Comparison of ENCODE assay signal across 8 cellular contexts in genomic region chr1:203307690-203308126, GRCh38. TPM values are rescaled to one million over a fixed set of nuclear protein-coding genes. Genes with fewer than 3 reads are reported as not detected.
DNase-seq lines count a peak whose midpoint lies in the region; ATAC-seq, FAIRE-seq and TF ChIP-seq lines count a peak whose summit lies in the region.

No MANE protein-coding gene starts in this region.

- POLR2A ChIA-PET in activated B cell treated with CpG ODN at 0.5 μM for 24 hours (lab: Charles Lee), result interaction anchor here (2.4 to 14.7 kb wide), 6 partner anchors 8 to 30 kb away, joined by 29 to 1942 read pairs (median 120); no protein-coding TSS in a partner anchor

- ATAC-seq in activated B cell treated with CpG ODN at 0.5 μM for 24 hours (ENCODE audit: low read depth) (no peak), gastrocnemius medialis (no peak), GM19397 (IDR thresholded peaks at IDR 0.05; ENCODE audit: unreplicated experiment) (no peak), GM18861 (IDR thresholded peaks at IDR 0.05; ENCODE audit: unreplicated experiment) (no peak)

- FAIRE-seq in D721Med (lab: Jason Lieb, UNC), result no peak

- H3K27ac ChIP-seq in gastrocnemius medialis, result peak overlapping the region; percentile 95 to 100 (median 98)

- peaks cover 71% of the 10 kb centered on the region for H3K4me1 Mint-ChIP-seq in activated B cell treated with CpG ODN at 0.5 μM for 24 hours
- peaks cover 44% of the 10 kb centered on the region for H3K4me1 Mint-ChIP-seq in glutamatergic neuron (ENCODE audit: low read depth, unreplicated experiment)

- no peaks in the 10 kb centered on the region for H3K9me3 ChIP-seq in gastrocnemius medialis

- no peaks in the 10 kb centered on the region for H3K27me3 Mint-ChIP-seq in activated B cell treated with CpG ODN at 0.5 μM for 24 hours
- peaks cover 18% of the 10 kb centered on the region for H3K27me3 Mint-ChIP-seq in glutamatergic neuron (ENCODE audit: unreplicated experiment)

- peaks cover 27 to 28% of the 10 kb centered on the region in 2 donors for H3K4me1 ChIP-seq in gastrocnemius medialis

- H3K36me3 Mint-ChIP-seq in activated B cell treated with CpG ODN at 0.5 μM for 24 hours (ENCODE audit: low read depth) (peaks cover 72% of the 10 kb centered on the region), glutamatergic neuron (ENCODE audit: unreplicated experiment) (peaks cover 19% of the 10 kb centered on the region)

- H3K27me3 ChIP-seq in gastrocnemius medialis, result no peaks in the 10 kb centered on the region

- H3K27ac Mint-ChIP-seq in activated B cell treated with CpG ODN at 0.5 μM for 24 hours (peak overlapping the region; percentile 95), glutamatergic neuron (ENCODE audit: unreplicated experiment) (peak overlapping the region; percentile 59)

- H3K4me3 Mint-ChIP-seq in activated B cell treated with CpG ODN at 0.5 μM for 24 hours (peak overlapping the region; percentile 92), glutamatergic neuron (ENCODE audit: unreplicated experiment) (peak overlapping the region; percentile 100)

- no peak for DNase-seq in GM12865 (ENCODE audit: low read depth)
- DNase-seq in activated B cell treated with CpG ODN at 0.5 μM for 24 hours, result no peak
- DNase-seq in glutamatergic neuron, result no peak
- DNase-seq in gastrocnemius medialis, result no peak
- no peak for DNase-seq in cortex of kidney (lab: John Stamatoyannopoulos, UW)
- DNase-seq in D721Med (ENCODE audit: insufficient read length, low spot score), result no peak

- CTCF ChIA-PET in activated B cell treated with CpG ODN at 0.5 μM for 24 hours (lab: Charles Lee), result interaction anchor here (1.3 to 9.7 kb wide), 7 partner anchors 9 to 37 kb away, joined by 5 to 199 read pairs (median 100); no protein-coding TSS in a partner anchor

- in situ Hi-C loops in gastrocnemius medialis (cut with MboI; ENCODE audit: low sequenced_read_pairs in 4 of 4), result no loop called here

- H3K36me3 ChIP-seq in gastrocnemius medialis, result peaks cover 0 to 21% of the 10 kb centered on the region in 2 donors

- no peak for TF ChIP-seq POLR2A in gastrocnemius medialis (IDR thresholded peaks at IDR 0.05)

- intact Hi-C loops in activated B cell treated with CpG ODN at 0.5 μM for 24 hours (cut with micrococcal nuclease) (no loop called here), gastrocnemius medialis (cut with DNase I; ENCODE audit: low total_unique reads) (loop anchor here (2.0 kb wide), 1 partner anchor 19 kb away; no protein-coding TSS in a partner anchor)

- H3K4me3 ChIP-seq in GM12865 (ENCODE audit: low read depth, low read length), result peak overlapping the region; percentile 97
- H3K4me3 ChIP-seq in gastrocnemius medialis, result peak overlapping the region; percentile 80 to 98 (median 94)

- no peak for TF ChIP-seq CTCF in GM12865 (IDR thresholded peaks at IDR 0.05; ENCODE audit: insufficient read depth, low read depth, low read length, missing control alignments)
- TF ChIP-seq CTCF in activated B cell treated with CpG ODN at 0.5 μM for 24 hours (IDR thresholded peaks at IDR 0.05), result no peak
- TF ChIP-seq CTCF in glutamatergic neuron (IDR thresholded peaks at IDR 0.05; ENCODE audit: partially characterized antibody, unreplicated experiment), result no peak
- no peak for TF ChIP-seq CTCF in gastrocnemius medialis (IDR thresholded peaks at IDR 0.05 in 4 of 5, conservative IDR thresholded peaks at IDR 0.05 in 1 of 5)
- TF ChIP-seq CTCF in D721Med (IDR thresholded peaks at IDR 0.05; ENCODE audit: insufficient read depth, missing control alignments), result no peak

- H3K9me3 Mint-ChIP-seq in activated B cell treated with CpG ODN at 0.5 μM for 24 hours, result no peaks in the 10 kb centered on the region
- peaks cover 19% of the 10 kb centered on the region for H3K9me3 Mint-ChIP-seq in glutamatergic neuron (ENCODE audit: unreplicated experiment)

RNA-seq across cellular contexts. Expression of gene BTG2, which starts 2.4 kb away (rescaled TPM):
- 419 and 448 TPM in 2 replicates for total RNA-seq in activated B cell treated with CpG ODN at 0.5 μM for 24 hours
- 88.6 TPM for total RNA-seq in glutamatergic neuron (ENCODE audit: unreplicated experiment)
- total RNA-seq in gastrocnemius medialis, result 100 to 1,000 TPM in 1 of 4 donors, 10 to 100 TPM in 3; 48.0 to 286 (median 74.9) TPM

RNA-seq across cellular contexts. Expression of gene FMOD, which starts 43.2 kb away (rescaled TPM):
- total RNA-seq in activated B cell treated with CpG ODN at 0.5 μM for 24 hours, result not detected in 2 replicates
- not detected for total RNA-seq in glutamatergic neuron (ENCODE audit: unreplicated experiment)
- 10 to 100 TPM in 1 of 4 donors, 1 to 10 TPM in 3; 6.3 to 15.8 (median 7.8) TPM for total RNA-seq in gastrocnemius medialis
